In genomic region chr2:6866239-6866745, GRCh38 we compare ENCODE assay signal across 8 cellular contexts. TPM values are rescaled to one million over a fixed set of nuclear protein-coding genes. Genes with fewer than 3 reads are reported as not detected.
DNase-seq lines count a peak whose midpoint lies in the region; ATAC-seq and TF ChIP-seq lines count a peak whose summit lies in the region.

No MANE protein-coding gene starts in this region.

- H3K18ac ChIP-seq in mesenchymal stem cell (ENCODE audit: low read depth in 1 of 2, low read length in 2 of 2): peak overlapping the region in 1 of 2 experiments; percentile 25

- peaks cover 12% of the 10 kb centered on the region for H3K4me1 ChIP-seq in mesenchymal stem cell (ENCODE audit: control insufficient read depth, insufficient read depth, low read depth, low read length)
- peaks cover 5 to 34% of the 10 kb centered on the region in 2 donors for H3K4me1 ChIP-seq in thoracic aorta (ENCODE audit: control insufficient read depth in 1 of 2, low read depth in 2 of 2)

- H3K27me3 ChIP-seq in mesenchymal stem cell (ENCODE audit: control insufficient read depth in 1 of 2, insufficient read depth in 1 of 2, low read length in 2 of 2) (peaks cover 0 to 14% of the 10 kb centered on the region in 2 experiments), thoracic aorta (replicated peaks; ENCODE audit: insufficient read depth) (no peaks in the 10 kb centered on the region)

- H3K36me3 ChIP-seq in mesenchymal stem cell (ENCODE audit: control insufficient read depth in 1 of 2, insufficient read depth in 2 of 2, low read depth in 1 of 2, low read length in 2 of 2) (peaks cover 4 to 6% of the 10 kb centered on the region in 2 experiments), thoracic aorta (no peaks in the 10 kb centered on the region)

- 2% methylated on average over 9 of the region's 10 CpGs for WGBS in mesenchymal stem cell

- peak overlapping the region; percentile 84 for H2AFZ ChIP-seq in mesenchymal stem cell (ENCODE audit: low read depth, low read length)

- H2BK5ac ChIP-seq in mesenchymal stem cell (ENCODE audit: low read depth, low read length, poor library complexity, severe bottlenecking): no peak overlapping the region

- H2BK120ac ChIP-seq in mesenchymal stem cell (ENCODE audit: low read depth, low read length): no peak overlapping the region

- peak; percentile 76 for TF ChIP-seq CTCF in LNCAP (IDR thresholded peaks at IDR 0.05)
- TF ChIP-seq CTCF in thoracic aorta (IDR thresholded peaks at IDR 0.05): no peak

- H4K91ac ChIP-seq in mesenchymal stem cell (ENCODE audit: low read length): no peak overlapping the region

- no peak overlapping the region for H2AK5ac ChIP-seq in mesenchymal stem cell (ENCODE audit: low read length, severe bottlenecking)

- H3K4me2 ChIP-seq in mesenchymal stem cell (ENCODE audit: low read length, poor library complexity, severe bottlenecking): peak overlapping the region; percentile 95

- ATAC-seq in GM21825 (IDR thresholded peaks at IDR 0.05; ENCODE audit: unreplicated experiment) (peak; percentile 48), thoracic aorta (ENCODE audit: insufficient number of reproducible peaks, low FRiP score, low read depth) (no peak)

- H3K27ac ChIP-seq in mesenchymal stem cell (ENCODE audit: low read length, poor library complexity, severe bottlenecking): no peak overlapping the region
- H3K27ac ChIP-seq in thoracic aorta: peak overlapping the region; percentile 52 to 73

- H2BK12ac ChIP-seq in mesenchymal stem cell (ENCODE audit: low read length in 2 of 2): no peak overlapping the region

- peak overlapping the region; percentile 76 for H3K9ac ChIP-seq in mesenchymal stem cell (ENCODE audit: low read length)

- no peak overlapping the region for H2BK15ac ChIP-seq in mesenchymal stem cell (ENCODE audit: low read depth, poor library complexity, severe bottlenecking)

- no peak overlapping the region for H3K4ac ChIP-seq in mesenchymal stem cell (ENCODE audit: low read depth in 1 of 2, low read length in 2 of 2)

- H3K14ac ChIP-seq in mesenchymal stem cell (ENCODE audit: low read length in 2 of 2): peak overlapping the region in 1 of 2 experiments; percentile 5

- H3K79me1 ChIP-seq in mesenchymal stem cell (replicated peaks; ENCODE audit: low read length, poor library complexity, severe bottlenecking): no peaks in the 10 kb centered on the region

- peak overlapping the region; percentile 71 to 95 for H3K4me3 ChIP-seq in mesenchymal stem cell (ENCODE audit: insufficient read depth in 1 of 2, low read depth in 1 of 2, low read length in 2 of 2)
- H3K4me3 ChIP-seq in thoracic aorta: peak overlapping the region; percentile 91

- H4K8ac ChIP-seq in mesenchymal stem cell (ENCODE audit: low read length): peak overlapping the region; percentile 35

- H3K9me3 ChIP-seq in mesenchymal stem cell (ENCODE audit: control insufficient read depth, low read length) (no peaks in the 10 kb centered on the region), thoracic aorta (no peaks in the 10 kb centered on the region)

- DNase-seq in NCI-H82 (lab: John Stamatoyannopoulos, UW): peak; percentile 41
- no peak for DNase-seq in NCI-H82 treated with DMSO at 0.1 percent for 48 hours (lab: John Stamatoyannopoulos, UW; ENCODE audit: unreplicated experiment)
- peak in 3 of 5 donors; percentile 6 to 31 (median 28) for DNase-seq in T-helper 1 cell
- peak; percentile 23 for DNase-seq in dermis blood vessel endothelial cell
- DNase-seq in mesenchymal stem cell: peak; percentile 37
- DNase-seq in thoracic aorta (ENCODE audit: low spot score): no peak

- peak overlapping the region in 1 of 2 experiments; percentile 79 for H3K23ac ChIP-seq in mesenchymal stem cell (ENCODE audit: low read length in 2 of 2)

RNA-seq across cellular contexts. Expression of gene CMPK2, which starts 0.6 kb away (rescaled TPM):
- total RNA-seq in dermis blood vessel endothelial cell: 0.84 and 1.9 TPM in 2 replicates
- 0.99 TPM for polyA plus RNA-seq in mesenchymal stem cell (2013, experiment 1 of 2)
- 1.1 TPM for polyA plus RNA-seq in mesenchymal stem cell (2013, experiment 2 of 2)
- 10 to 100 TPM in 1 of 2 donors, 1 to 10 TPM in 1; 5.3 to 31.1 TPM for total RNA-seq in thoracic aorta

RNA-seq across cellular contexts. Expression of gene RSAD2, which starts 11.3 kb away (rescaled TPM):
- total RNA-seq in dermis blood vessel endothelial cell: 0.28 and 1.2 TPM in 2 replicates
- polyA plus RNA-seq in mesenchymal stem cell (2013, experiment 1 of 2): 0.32 TPM
- polyA plus RNA-seq in mesenchymal stem cell (2013, experiment 2 of 2): 0.21 TPM
- total RNA-seq in thoracic aorta: 10 to 100 TPM; 11.3 to 11.8 TPM

RNA-seq across cellular contexts. Expression of gene RNF144A, which starts 50.9 kb away (rescaled TPM):
- total RNA-seq in dermis blood vessel endothelial cell (23.6 and 25.2 TPM in 2 replicates), thoracic aorta (1 to 10 TPM; 3.4 to 6.2 TPM)
- 9.0 TPM for polyA plus RNA-seq in mesenchymal stem cell (2013, experiment 1 of 2)
- 9.1 TPM for polyA plus RNA-seq in mesenchymal stem cell (2013, experiment 2 of 2)

Comparison
In these comparisons a context has a peak if more than half of its experiments do, and no peak if none do; other contexts are left out.
1. DNase-seq: peak in NCI-H82 (single experiment), T-helper 1 cell (3 of 5), dermis blood vessel endothelial cell (single experiment) and mesenchymal stem cell (single experiment); none in NCI-H82 treated with DMSO at 0.1 percent for 48 hours (single experiment) and thoracic aorta (single experiment).